ENCODE assay signal across 23 cellular contexts in the genomic region with DNA sequence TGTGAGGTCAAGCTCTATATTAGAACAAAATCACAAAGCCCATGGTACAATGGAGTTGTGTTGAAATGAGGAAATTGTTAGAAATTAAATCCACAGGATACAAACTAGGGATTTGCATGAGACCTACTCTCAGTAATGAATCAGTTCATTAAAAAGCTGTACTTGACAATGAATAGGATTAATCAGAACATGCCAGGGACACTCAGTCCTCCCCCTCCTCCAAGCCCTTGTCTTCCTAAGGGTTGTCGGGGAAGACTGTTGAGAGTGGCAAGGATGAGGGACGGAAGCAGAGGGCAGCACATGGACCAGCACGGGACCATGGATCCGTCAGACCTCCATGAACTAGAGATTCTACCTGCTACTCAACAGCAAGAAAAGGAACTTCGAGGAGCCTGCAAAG. TPM values are rescaled to one million over a fixed set of nuclear protein-coding genes. Genes with fewer than 3 reads are reported as not detected.
DNase-seq lines count a peak whose midpoint lies in the region; ATAC-seq and TF ChIP-seq lines count a peak whose summit lies in the region.
"Had no signal": no experiment of that assay in that cellular context is flagged by ENCODE, and none has a peak within 500 bp of the region (broad histone marks: within the 10 kb centered on the region; RNA-seq: fewer than 3 reads in every experiment).

No MANE protein-coding gene starts in this region.

- no peak overlapping the region for H3K9ac ChIP-seq in IMR-90 (ENCODE audit: low read depth, low read length)
- H3K9ac ChIP-seq: BLaER1 treated with 17β-estradiol and CSF1 and Interleukin-3, amounts not matched to agents 10 nM and 100 nM had no signal

- H2AK5ac ChIP-seq in IMR-90 (ENCODE audit: low read depth, low read length), result peak overlapping the region; percentile 73; the same call in 1 of the 2 replicates

- H2AK9ac ChIP-seq in IMR-90 (replicated peaks; ENCODE audit: low read depth, low read length, poor library complexity), result no peak overlapping the region

- H3K27ac ChIP-seq in IMR-90 (ENCODE audit: insufficient read depth, low read length) (no peak overlapping the region), RWPE2 (ENCODE audit: poor library complexity, severe bottlenecking) (peak overlapping the region; percentile 0), foreskin keratinocyte (peak overlapping the region; percentile 5), aorta (ENCODE audit: low read depth in 1 of 2, low read length in 2 of 2) (no peak overlapping the region)
- H3K27ac ChIP-seq: A549; BLaER1 treated with 17β-estradiol and CSF1 and Interleukin-3, amounts not matched to agents 10 nM and 100 nM; HL-60 had no signal

- H4K8ac ChIP-seq in IMR-90 (ENCODE audit: low read depth in 2 of 2, low read length in 2 of 2), result no peak overlapping the region

- H3K56ac ChIP-seq in IMR-90 (ENCODE audit: extremely low read depth, insufficient read depth, low read length), result no peak overlapping the region

- H3K18ac ChIP-seq in IMR-90 (ENCODE audit: low read depth, low read length), result no peak overlapping the region

- no peak overlapping the region for H3K4me2 ChIP-seq in IMR-90 (ENCODE audit: low read depth, low read length)
- H3K4me2 ChIP-seq: A549 had no signal

- ATAC-seq in IMR-90 (ENCODE audit: low read depth) (no peak), RWPE2 (ENCODE audit: low read depth) (no peak), foreskin keratinocyte (no peak), aorta (ENCODE audit: low FRiP score) (no peak)
- ATAC-seq: A549, GM12878, Panc1 had no signal

- peaks cover 26% of the 10 kb centered on the region; the same call in 1 of the 2 replicates for H3K9me1 ChIP-seq in IMR-90 (ENCODE audit: insufficient read depth, low read length)

- H3K4me1 ChIP-seq in IMR-90 (ENCODE audit: control insufficient read depth, insufficient read depth, low read length) (peaks cover 13% of the 10 kb centered on the region), RWPE2 (ENCODE audit: insufficient read depth, poor library complexity, severe bottlenecking) (peaks cover 63% of the 10 kb centered on the region), foreskin keratinocyte (peaks cover 44% of the 10 kb centered on the region), aorta (ENCODE audit: control insufficient read depth in 1 of 2, insufficient read depth in 2 of 2, low read length in 2 of 2) (peaks cover 2 to 18% of the 10 kb centered on the region in 2 donors)

- H3K9me3 ChIP-seq in IMR-90 (ENCODE audit: control insufficient read depth, insufficient read depth, low read length) (no peaks in the 10 kb centered on the region), RWPE2 (ENCODE audit: severe bottlenecking) (no peaks in the 10 kb centered on the region), aorta (ENCODE audit: control insufficient read depth, low read length) (no peaks in the 10 kb centered on the region)
- H3K9me3 ChIP-seq: A549 had no signal

- H2BK15ac ChIP-seq in IMR-90 (ENCODE audit: low read depth, low read length), result no peak overlapping the region

- H3K27me3 ChIP-seq in IMR-90 (ENCODE audit: control insufficient read depth, insufficient read depth, low read length) (no peaks in the 10 kb centered on the region), RWPE2 (ENCODE audit: insufficient read depth, poor library complexity, severe bottlenecking) (no peaks in the 10 kb centered on the region), foreskin keratinocyte (no peaks in the 10 kb centered on the region), aorta (ENCODE audit: control insufficient read depth in 1 of 2, insufficient read depth in 2 of 2, low read length in 1 of 2) (no peaks in the 10 kb centered on the region)
- H3K27me3 ChIP-seq: BLaER1 treated with 17β-estradiol and CSF1 and Interleukin-3, amounts not matched to agents 10 nM and 100 nM had no signal

- dilution Hi-C loops in IMR-90 (cut with HindIII; ENCODE audit: low sequenced_read_pairs, unreplicated experiment), result no loop called here

- no peak for TF ChIP-seq POLR2A in IMR-90 (IDR thresholded peaks at IDR 0.05; ENCODE audit: low read depth, low read length)

- H2BK120ac ChIP-seq in IMR-90 (ENCODE audit: low read depth, low read length), result no peak overlapping the region

- no peak overlapping the region for H2BK5ac ChIP-seq in IMR-90 (ENCODE audit: low read depth, low read length, poor library complexity, severe bottlenecking)

- H3K36me3 ChIP-seq in IMR-90 (ENCODE audit: control insufficient read depth, insufficient read depth, low read length) (no peaks in the 10 kb centered on the region), RWPE2 (ENCODE audit: low read depth) (no peaks in the 10 kb centered on the region), aorta (ENCODE audit: control insufficient read depth in 1 of 2, insufficient read depth in 2 of 2, low read length in 1 of 2) (no peaks in the 10 kb centered on the region)

- no peak overlapping the region for H4K5ac ChIP-seq in IMR-90 (ENCODE audit: low read depth, low read length)

- H4K20me1 ChIP-seq in IMR-90 (ENCODE audit: insufficient read depth, low read length), result peaks cover 76% of the 10 kb centered on the region

- WGBS in IMR-90 (ENCODE audit: extremely low coverage in 2 of 2, insufficient read length in 1 of 2), 2 experiments, result no CpG with 5 or more reads among the region's 5 CpGs
- WGBS in aorta, 2 donors, result 74 to 78% methylated on average over 5 of the region's 5 CpGs

- in situ Hi-C loops in IMR-90 (cut with MboI; ENCODE audit: low sequenced_read_pairs), result no loop called here

- TF ChIP-seq CTCF in IMR-90 (conservative IDR thresholded peaks at IDR 0.05; ENCODE audit: low read depth, low read length) (no peak), RWPE2 (IDR thresholded peaks at IDR 0.05; ENCODE audit: poor library complexity, severe bottlenecking) (no peak), foreskin keratinocyte (conservative IDR thresholded peaks at IDR 0.05) (no peak)

- DNase-seq in COLO829 (ENCODE audit: low spot score), result peak; percentile 10
- DNase-seq in IMR-90, result no peak
- DNase-seq in RWPE2 (ENCODE audit: low spot score), result no peak
- DNase-seq in foreskin keratinocyte, result no peak
- no peak for DNase-seq in NCI-H1436 (lab: John Stamatoyannopoulos, UW)
- no peak for DNase-seq in aorta
- no peak for DNase-seq in NCI-H2107 (lab: John Stamatoyannopoulos, UW)
- DNase-seq in DMS153 treated with DMSO at 0.1 percent for 48 hours (lab: John Stamatoyannopoulos, UW; ENCODE audit: unreplicated experiment), result no peak
- DNase-seq: CD8-positive, alpha-beta memory T cell; GF-D8; H7; Kasumi-1; NCI-H1105 treated with DMSO at 0.1 percent for 48 hours; NCI-H1694 treated with DMSO at 0.1 percent for 48 hours; NCI-H2227 treated with DMSO at 0.1 percent for 48 hours; NCI-H510A treated with DMSO at 0.1 percent for 48 hours; NCI-H774; SW 1271 had no signal

- no peak overlapping the region for H2BK20ac ChIP-seq in IMR-90 (ENCODE audit: low read depth, low read length)

- POLR2A ChIA-PET in IMR-90 (lab: Charles Lee; ENCODE audit: unreplicated experiment), result no interaction called here

- no peak overlapping the region for H3K14ac ChIP-seq in IMR-90 (replicated peaks; ENCODE audit: low read depth, low read length)

- H3K4ac ChIP-seq in IMR-90 (ENCODE audit: low read depth, low read length), result no peak overlapping the region

- CTCF ChIA-PET in IMR-90 (lab: Yijun Ruan, JAX), result no interaction called here

- peaks cover 56 to 86% of the 10 kb centered on the region in 2 experiments for H3K79me1 ChIP-seq in IMR-90 (ENCODE audit: low read depth in 1 of 2, low read length in 2 of 2)

- H4K91ac ChIP-seq in IMR-90 (ENCODE audit: insufficient read depth, low read depth, low read length), result no peak overlapping the region

- no TSS peak for BruUV-seq in IMR-90 (replicated peaks; lab: Mats Ljungman, UMichigan)

- H3K4me3 ChIP-seq in IMR-90 (ENCODE audit: insufficient read depth, low read depth, low read length), result no peak overlapping the region
- no peak overlapping the region for H3K4me3 ChIP-seq in RWPE2 (ENCODE audit: severe bottlenecking)
- no peak overlapping the region for H3K4me3 ChIP-seq in aorta (ENCODE audit: low read length in 2 of 2)
- H3K4me3 ChIP-seq: A549; BLaER1 treated with 17β-estradiol and CSF1 and Interleukin-3, amounts not matched to agents 10 nM and 100 nM; GM12878 had no signal

- no peak for TF ChIP-seq RAD21 in IMR-90 (IDR thresholded peaks at IDR 0.05; ENCODE audit: low read length)

- H3K23ac ChIP-seq in IMR-90 (ENCODE audit: low read depth, low read length), result no peak overlapping the region

- H2AFZ ChIP-seq in IMR-90 (replicated peaks; ENCODE audit: low read length, poor library complexity), result no peak overlapping the region

- intact Hi-C loops in IMR-90 (cut with micrococcal nuclease) (no loop called here), aorta (cut with DNase I) (no loop called here)

TF ChIP-seq in IMR-90, 13 proteins besides CTCF, POLR2A, EP300 and RAD21 (continues in another document):
- TF ChIP-seq MAFK (IDR thresholded peaks at IDR 0.05; ENCODE audit: low read depth, low read length), result no peak
- no peak for TF ChIP-seq NFE2L2 (IDR thresholded peaks at IDR 0.05; ENCODE audit: low read depth, low read length)
- TF ChIP-seq, protein P1, sequence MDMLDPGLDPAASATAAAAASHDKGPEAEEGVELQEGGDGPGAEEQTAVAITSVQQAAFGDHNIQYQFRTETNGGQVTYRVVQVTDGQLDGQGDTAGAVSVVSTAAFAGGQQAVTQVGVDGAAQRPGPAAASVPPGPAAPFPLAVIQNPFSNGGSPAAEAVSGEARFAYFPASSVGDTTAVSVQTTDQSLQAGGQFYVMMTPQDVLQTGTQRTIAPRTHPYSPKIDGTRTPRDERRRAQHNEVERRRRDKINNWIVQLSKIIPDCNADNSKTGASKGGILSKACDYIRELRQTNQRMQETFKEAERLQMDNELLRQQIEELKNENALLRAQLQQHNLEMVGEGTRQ (IDR thresholded peaks at IDR 0.05; ENCODE audit: low read depth, low read length), result no peak
- no peak for TF ChIP-seq MXI1 (IDR thresholded peaks at IDR 0.05; ENCODE audit: borderline replicate concordance, low read depth, low read length)
- TF ChIP-seq FOS (IDR thresholded peaks at IDR 0.05; ENCODE audit: low read depth, low read length), result no peak
- TF ChIP-seq, protein P2, sequence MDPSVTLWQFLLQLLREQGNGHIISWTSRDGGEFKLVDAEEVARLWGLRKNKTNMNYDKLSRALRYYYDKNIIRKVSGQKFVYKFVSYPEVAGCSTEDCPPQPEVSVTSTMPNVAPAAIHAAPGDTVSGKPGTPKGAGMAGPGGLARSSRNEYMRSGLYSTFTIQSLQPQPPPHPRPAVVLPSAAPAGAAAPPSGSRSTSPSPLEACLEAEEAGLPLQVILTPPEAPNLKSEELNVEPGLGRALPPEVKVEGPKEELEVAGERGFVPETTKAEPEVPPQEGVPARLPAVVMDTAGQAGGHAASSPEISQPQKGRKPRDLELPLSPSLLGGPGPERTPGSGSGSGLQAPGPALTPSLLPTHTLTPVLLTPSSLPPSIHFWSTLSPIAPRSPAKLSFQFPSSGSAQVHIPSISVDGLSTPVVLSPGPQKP (IDR thresholded peaks at IDR 0.05; ENCODE audit: borderline replicate concordance, low read depth, low read length), result no peak

RNA-seq across cellular contexts. Expression of a gene that starts 39.8 kb away (rescaled TPM):
- total RNA-seq in IMR-90 (2012; rRNA removed) (4.7 and 4.8 TPM in 2 replicates), foreskin keratinocyte (29.0 and 32.0 TPM in 2 replicates), aorta (10 to 100 TPM; 36.5 to 38.3 TPM)
- polyA plus RNA-seq in IMR-90 (2012; rRNA removed) (18.7 and 19.1 TPM in 2 replicates), foreskin keratinocyte (14.0 and 16.6 TPM in 2 replicates), aorta (10 to 100 TPM in 1 of 2 donors, 1 to 10 TPM in 1; 9.9 to 19.7 TPM)
- 12.6 and 28.8 TPM in 2 replicates for polyA plus RNA-seq in IMR-90 (2012; cell fraction: cytosol; rRNA removed)
- 23.1 and 31.2 TPM in 2 replicates for polyA plus RNA-seq in IMR-90 (2012; cell fraction: nucleus; rRNA removed; ENCODE audit: low replicate concordance)

Comparison
In these comparisons a context has a peak if more than half of its experiments do, and no peak if none do; other contexts are left out.
1. H3K27ac ChIP-seq: peak in RWPE2 (single experiment) and foreskin keratinocyte (single experiment); none in IMR-90 (single experiment) and aorta (0 of 2).